1 cellular context compared by ENCODE assay signal in genomic region chr12:53468286-53468685, GRCh38.
TF ChIP-seq lines count a peak whose summit lies in the region.

No MANE protein-coding gene starts in this region.

TF ChIP-seq in IMR-90, 13 proteins besides CTCF, POLR2A, EP300 and RAD21:
- TF ChIP-seq ELK1 (IDR thresholded peaks at IDR 0.05; ENCODE audit: borderline replicate concordance, low read depth, low read length), result no peak
- no peak for TF ChIP-seq CHD1 (IDR thresholded peaks at IDR 0.05; ENCODE audit: low read depth, low read length)
- TF ChIP-seq MAZ (IDR thresholded peaks at IDR 0.05; ENCODE audit: borderline replicate concordance, low read depth, low read length), result no peak
- TF ChIP-seq MAFK (IDR thresholded peaks at IDR 0.05; ENCODE audit: low read depth, low read length), result no peak
- no peak for TF ChIP-seq FOS (IDR thresholded peaks at IDR 0.05; ENCODE audit: low read depth, low read length)
- TF ChIP-seq NFE2L2 (IDR thresholded peaks at IDR 0.05; ENCODE audit: low read depth, low read length), result no peak
- no peak for TF ChIP-seq CEBPB (IDR thresholded peaks at IDR 0.05; ENCODE audit: low read depth, low read length)
- no peak for TF ChIP-seq MXI1 (IDR thresholded peaks at IDR 0.05; ENCODE audit: borderline replicate concordance, low read depth, low read length)
- TF ChIP-seq SMC3 (IDR thresholded peaks at IDR 0.05; ENCODE audit: low read depth, low read length), result no peak
- TF ChIP-seq BHLHE40 (IDR thresholded peaks at IDR 0.05; ENCODE audit: low read depth, low read length), result no peak
- no peak for TF ChIP-seq RCOR1 (IDR thresholded peaks at IDR 0.05; ENCODE audit: insufficient replicate concordance, low read length)
- TF ChIP-seq USF2 (IDR thresholded peaks at IDR 0.05; ENCODE audit: low read depth, low read length), result no peak
